ENCODE assay signal across 19 cellular contexts in the genomic region with DNA sequence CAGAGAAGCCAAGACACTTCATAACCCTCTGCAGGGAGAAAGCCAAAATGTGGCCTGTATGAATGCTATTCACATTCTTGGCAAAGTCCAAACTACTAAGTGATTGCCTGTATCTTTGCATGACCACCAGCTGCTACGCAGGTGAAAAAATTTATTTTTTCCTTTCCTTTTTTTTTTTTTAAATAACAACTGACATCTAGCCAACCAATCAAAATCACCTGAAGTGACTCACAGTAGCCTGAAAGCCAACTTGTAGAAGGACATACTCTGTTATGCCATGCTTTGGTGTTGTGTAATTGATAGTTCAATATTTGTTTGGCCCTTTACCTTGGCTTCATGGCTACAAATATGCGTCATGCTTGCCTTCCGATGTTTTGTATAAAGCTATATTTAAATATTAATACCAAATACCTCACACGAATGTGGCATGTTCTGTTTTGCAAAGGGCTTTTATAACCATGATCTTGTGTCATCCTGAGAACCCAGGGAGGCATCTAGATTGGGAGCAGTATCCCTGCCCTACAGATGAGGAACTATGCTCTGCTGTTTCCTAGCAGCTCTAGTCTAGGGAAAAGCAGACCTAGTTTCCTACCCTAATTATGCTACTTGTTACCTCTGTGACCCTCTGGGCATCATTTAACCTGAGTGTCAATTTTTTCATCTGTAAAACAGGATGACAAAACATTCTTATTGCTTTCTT.
DNase-seq lines count a peak whose midpoint lies in the region; ATAC-seq and TF ChIP-seq lines count a peak whose summit lies in the region.
"Had no signal": no experiment of that assay in that cellular context is flagged by ENCODE, and none has a peak within 500 bp of the region (broad histone marks: within the 10 kb centered on the region; RNA-seq: fewer than 3 reads in every experiment).

No MANE protein-coding gene starts in this region.

- CTCF ChIA-PET in PC-9 (lab: Charles Lee): interaction anchor here (0.6 to 2.6 kb wide), 2 partner anchors 55 to 286 kb away, joined by 3 to 9 read pairs; no protein-coding TSS in a partner anchor

- no peaks in the 10 kb centered on the region for H4K20me1 ChIP-seq in PC-9 (ENCODE audit: insufficient read depth)
- H4K20me1 ChIP-seq in hepatocyte (ENCODE audit: insufficient read depth, poor library complexity, severe bottlenecking): no peaks in the 10 kb centered on the region

- H3K4me1 ChIP-seq in PC-9 (replicated peaks; ENCODE audit: insufficient read depth): peaks cover 79% of the 10 kb centered on the region
- H3K4me1 ChIP-seq in hepatocyte (ENCODE audit: insufficient read depth): no peaks in the 10 kb centered on the region
- peaks cover 8% of the 10 kb centered on the region in 2 donors for H3K4me1 ChIP-seq in gastrocnemius medialis
- no peaks in the 10 kb centered on the region for H3K4me1 ChIP-seq in effector memory CD4-positive, alpha-beta T cell (ENCODE audit: control insufficient read depth, insufficient read depth, low read length, poor library complexity, severe bottlenecking)
- H3K4me1 ChIP-seq: psoas muscle had no signal

- no peak overlapping the region for H3K4me3 ChIP-seq in PC-9
- no peak overlapping the region for H3K4me3 ChIP-seq in hepatocyte
- no peak overlapping the region for H3K4me3 ChIP-seq in gastrocnemius medialis
- H3K4me3 ChIP-seq in effector memory CD4-positive, alpha-beta T cell (ENCODE audit: insufficient read depth, low read depth, low read length, poor library complexity, severe bottlenecking): no peak overlapping the region
- H3K4me3 ChIP-seq: esophagus squamous epithelium, neural progenitor cell, psoas muscle, smooth muscle cell had no signal

- POLR2A ChIA-PET in PC-9 (lab: Charles Lee; ENCODE audit: unreplicated experiment): no interaction called here

- TF ChIP-seq POLR2A in gastrocnemius medialis (IDR thresholded peaks at IDR 0.05): no peak

- H2AFZ ChIP-seq in PC-9: 0 out of 2 replicates have a peak overlapping the region, but pooled peaks have one; percentile 34
- H2AFZ ChIP-seq in hepatocyte: no peak overlapping the region
- H2AFZ ChIP-seq: neural progenitor cell had no signal

- BruUV-seq in PC-9 (replicated peaks; lab: Mats Ljungman, UMichigan): no TSS peak

- in situ Hi-C loops in gastrocnemius medialis (cut with MboI; ENCODE audit: low sequenced_read_pairs in 4 of 4): loop anchor here in 1 of 4 donors (25.0 kb wide), 1 partner anchor 105 kb away; a partner anchor contains a TSS
- in situ Hi-C loops in GM13977 (cut with MboI; ENCODE audit: low pct_unique_long_range_greater_than_20kb, low sequenced_read_pairs, unreplicated experiment): no loop called here

- H3K4me2 ChIP-seq in PC-9: peak overlapping the region; percentile 60
- H3K4me2 ChIP-seq in hepatocyte: no peak overlapping the region
- H3K4me2 ChIP-seq: neural progenitor cell, smooth muscle cell had no signal

- TF ChIP-seq CTCF in PC-9 (conservative IDR thresholded peaks at IDR 0.05) (no peak), hepatocyte (IDR thresholded peaks at IDR 0.05; ENCODE audit: poor library complexity) (no peak), gastrocnemius medialis (IDR thresholded peaks at IDR 0.05 in 4 of 5, conservative IDR thresholded peaks at IDR 0.05 in 1 of 5) (no peak), GM13977 (IDR thresholded peaks at IDR 0.05; ENCODE audit: extremely low read depth, insufficient read depth, missing control alignments) (no peak)

- H3K9me3 ChIP-seq in PC-9 (ENCODE audit: insufficient read depth, low read depth) (no peaks in the 10 kb centered on the region), hepatocyte (ENCODE audit: low read depth) (no peaks in the 10 kb centered on the region), gastrocnemius medialis (no peaks in the 10 kb centered on the region)
- no peaks in the 10 kb centered on the region for H3K9me3 ChIP-seq in effector memory CD4-positive, alpha-beta T cell (ENCODE audit: control insufficient read depth, low read length)
- H3K9me3 ChIP-seq: esophagus squamous epithelium, psoas muscle had no signal

- H3K27ac ChIP-seq in PC-9: peak overlapping the region; percentile 82
- H3K27ac ChIP-seq in hepatocyte: peak overlapping the region; percentile 45
- H3K27ac ChIP-seq in gastrocnemius medialis: peak overlapping the region; percentile 69 to 80 (median 74)
- H3K27ac ChIP-seq in effector memory CD4-positive, alpha-beta T cell (ENCODE audit: insufficient read depth, low read length, poor library complexity, severe bottlenecking): no peak overlapping the region
- H3K27ac ChIP-seq: neural progenitor cell had no signal

- no peaks in the 10 kb centered on the region for H3K9me2 ChIP-seq in PC-9 (ENCODE audit: insufficient read depth)
- H3K9me2 ChIP-seq in hepatocyte (replicated peaks; ENCODE audit: insufficient read depth): no peaks in the 10 kb centered on the region

- intact Hi-C loops in PC-9 (cut with micrococcal nuclease; ENCODE audit: unreplicated experiment) (no loop called here), gastrocnemius medialis (cut with DNase I; ENCODE audit: low total_unique reads) (no loop called here)

- DNase-seq in HuH-7 (ENCODE audit: low spot score) (peak; percentile 23), PC-9 (peak in 1 of 2 experiments; percentile 98), hepatocyte (ENCODE audit: low spot score) (peak; percentile 25), gastrocnemius medialis (no peak), NCI-H2227 (lab: John Stamatoyannopoulos, UW; ENCODE audit: unreplicated experiment) (no peak), GM13977 (ENCODE audit: low spot score) (no peak)
- DNase-seq in effector memory CD4-positive, alpha-beta T cell: no peak
- DNase-seq: activated naive CD8-positive, alpha-beta T cell treated with anti-CD3 and anti-CD28 coated beads, Interleukin-2, amount 50 U/mL, for 24 hours; esophagus squamous epithelium; head of caudate nucleus; NCI-H146; NCI-H226; psoas muscle; stimulated activated CD4-positive, alpha-beta T cell treated with anti-CD3 and anti-CD28 coated beads, Interleukin-4, amount 100 ng/mL, for 24 hours had no signal

- H3F3A ChIP-seq in PC-9 (ENCODE audit: insufficient read depth, low read depth): peaks cover 41% of the 10 kb centered on the region

- 81% methylated on average over 4 of the region's 4 CpGs for WGBS in hepatocyte (ENCODE audit: low lambda C conversion rate, missing lambda C conversion rate)

- no peaks in the 10 kb centered on the region for H3K79me2 ChIP-seq in PC-9 (ENCODE audit: low read depth)
- no peaks in the 10 kb centered on the region for H3K79me2 ChIP-seq in hepatocyte

- H3K27me3 ChIP-seq in PC-9 (ENCODE audit: insufficient read depth, low read depth) (no peaks in the 10 kb centered on the region), hepatocyte (no peaks in the 10 kb centered on the region), gastrocnemius medialis (no peaks in the 10 kb centered on the region)
- H3K27me3 ChIP-seq in effector memory CD4-positive, alpha-beta T cell (replicated peaks; ENCODE audit: control insufficient read depth, insufficient read depth, low read length, poor library complexity, severe bottlenecking): no peaks in the 10 kb centered on the region
- H3K27me3 ChIP-seq: esophagus squamous epithelium, neural progenitor cell had no signal

- ATAC-seq in gastrocnemius medialis (no peak), HG02981 (IDR thresholded peaks at IDR 0.05; ENCODE audit: unreplicated experiment) (no peak)
- ATAC-seq: activated CD4-positive, CD25-positive, alpha-beta regulatory T cell treated with anti-CD3 and anti-CD28 coated beads, Interleukin-2, amount 50 U/mL, for 24 hours; activated naive CD8-positive, alpha-beta T cell treated with anti-CD3 and anti-CD28 coated beads, Interleukin-2, amount 50 U/mL, for 24 hours; activated T-helper 17 cell treated with anti-CD3 and anti-CD28 coated beads, Interleukin-2, amount 50 U/mL, for 72 hours had no signal

- H3K36me3 ChIP-seq in PC-9 (ENCODE audit: low read depth) (no peaks in the 10 kb centered on the region), hepatocyte (replicated peaks; ENCODE audit: insufficient read depth, low read depth) (no peaks in the 10 kb centered on the region), gastrocnemius medialis (peaks cover 0 to 21% of the 10 kb centered on the region in 2 donors)
- H3K36me3 ChIP-seq in effector memory CD4-positive, alpha-beta T cell (ENCODE audit: control insufficient read depth, insufficient read depth, low read length): no peaks in the 10 kb centered on the region
- H3K36me3 ChIP-seq: esophagus squamous epithelium, neural progenitor cell had no signal

Comparison
In these comparisons a context has a peak if more than half of its experiments do, and no peak if none do; other contexts are left out.
1. DNase-seq: peak in HuH-7 (single experiment) and hepatocyte (single experiment); none in gastrocnemius medialis (0 of 2), effector memory CD4-positive, alpha-beta T cell (0 of 3), NCI-H2227 (single experiment) and GM13977 (single experiment).